Comparison of ENCODE assay signal across 17 cellular contexts in genomic region chr3:64105816-64106215, GRCh38.
"Had no signal": no experiment of that assay in that cellular context is flagged by ENCODE, and none has a peak within 500 bp of the region (broad histone marks: within the 10 kb centered on the region; RNA-seq: fewer than 3 reads in every experiment).

No MANE protein-coding gene starts in this region.

- H3K27ac Mint-ChIP-seq: activated CD4-positive, alpha-beta memory T cell treated with anti-CD3 and anti-CD28 coated beads for 36 hours; activated naive CD8-positive, alpha-beta T cell treated with anti-CD3 and anti-CD28 coated beads for 36 hours; naive thymus-derived CD8-positive, alpha-beta T cell had no signal

- H3K36me3 ChIP-seq: gastrocnemius medialis, right lobe of liver, spleen had no signal

- H3K27me3 ChIP-seq: gastrocnemius medialis, right lobe of liver, spleen had no signal

- ATAC-seq: gastrocnemius medialis; left colon; mucosa of descending colon; naive thymus-derived CD8-positive, alpha-beta T cell; right lobe of liver had no signal

- H3K36me3 Mint-ChIP-seq: activated CD4-positive, alpha-beta memory T cell treated with anti-CD3 and anti-CD28 coated beads for 36 hours; activated naive CD8-positive, alpha-beta T cell treated with anti-CD3 and anti-CD28 coated beads for 36 hours; naive thymus-derived CD8-positive, alpha-beta T cell had no signal

- H3K4me3 Mint-ChIP-seq: activated CD4-positive, alpha-beta memory T cell treated with anti-CD3 and anti-CD28 coated beads for 36 hours; activated naive CD8-positive, alpha-beta T cell treated with anti-CD3 and anti-CD28 coated beads for 36 hours; naive thymus-derived CD8-positive, alpha-beta T cell had no signal

- H3K27me3 Mint-ChIP-seq: progenitor cell of endocrine pancreas had no signal

- H3K9me3 Mint-ChIP-seq: activated CD4-positive, alpha-beta memory T cell treated with anti-CD3 and anti-CD28 coated beads for 36 hours; activated naive CD8-positive, alpha-beta T cell treated with anti-CD3 and anti-CD28 coated beads for 36 hours had no signal

- H3K9me3 ChIP-seq: gastrocnemius medialis, mucosa of descending colon, right lobe of liver, spleen had no signal

- DNase-seq: activated CD4-positive, alpha-beta memory T cell treated with anti-CD3 and anti-CD28 coated beads for 36 hours; activated CD4-positive, CD25-positive, alpha-beta regulatory T cell treated with anti-CD3 and anti-CD28 coated beads, Interleukin-2, amount 50 U/mL, for 72 hours; activated gamma-delta T cell treated with Interleukin-2 at 50 U/mL for 16 hours; activated naive CD8-positive, alpha-beta T cell treated with anti-CD3 and anti-CD28 coated beads for 36 hours; activated T-cell treated with anti-CD3 and anti-CD28 coated beads, Interleukin-2, amount 50 U/mL, for 48 hours; anterior cingulate cortex; gastrocnemius medialis; left colon; mucosa of descending colon; naive thymus-derived CD8-positive, alpha-beta T cell; nucleus accumbens; right lobe of liver; spleen; stimulated activated CD4-positive, alpha-beta T cell treated with anti-CD3 and anti-CD28 coated beads, Interleukin-2, amount 100 ng/mL, for 24 hours; stimulated activated naive CD4-positive, alpha-beta T cell treated with Interleukin-2 at 50 U/mL for 16 hours; T-helper 2 cell had no signal

- H3K27ac ChIP-seq: gastrocnemius medialis, right lobe of liver, spleen had no signal

- H3K4me1 ChIP-seq: gastrocnemius medialis, right lobe of liver, spleen had no signal

- H3K4me1 Mint-ChIP-seq: activated naive CD8-positive, alpha-beta T cell treated with anti-CD3 and anti-CD28 coated beads for 36 hours; naive thymus-derived CD8-positive, alpha-beta T cell had no signal

- H3K4me3 ChIP-seq: gastrocnemius medialis, mucosa of descending colon, right lobe of liver, spleen had no signal
